Comparison of ENCODE assay signal across 25 cellular contexts in genomic region chr5:180850434-180851078, GRCh38. TPM values are rescaled to one million over a fixed set of nuclear protein-coding genes. Genes with fewer than 3 reads are reported as not detected.
"Had no signal": no experiment of that assay in that cellular context is flagged by ENCODE, and none has a peak within 500 bp of the region (broad histone marks: within the 10 kb centered on the region; RNA-seq: fewer than 3 reads in every experiment).

No MANE protein-coding gene starts in this region.

- DNase-seq: activated CD4-positive, alpha-beta T cell treated with anti-CD3 and anti-CD28 coated beads for 1 hour; activated gamma-delta T cell treated with Interleukin-2 at 50 U/mL for 16 hours; amniotic stem cell; effector memory CD4-positive, alpha-beta T cell; foreskin fibroblast; naive B cell; stimulated activated CD4-positive, alpha-beta T cell treated with anti-CD3 and anti-CD28 coated beads, Interleukin-12 subunit alpha, Interleukin-12 subunit beta, amount 100 ng/mL, for 4 hours; stimulated activated CD4-positive, alpha-beta T cell treated with anti-CD3 and anti-CD28 coated beads, Interleukin-2, amount 100 ng/mL, for 24 hours; WERI-Rb-1 had no signal

- H3K27ac ChIP-seq: cardiac muscle cell, hepatocyte, tibial nerve, WERI-Rb-1 had no signal

- H3K4me3 ChIP-seq: cardiac muscle cell, hepatocyte, tibial nerve had no signal

- H3K4me2 ChIP-seq: hepatocyte had no signal

- H3K27me3 ChIP-seq: cardiac muscle cell, hepatocyte, tibial nerve had no signal

- H3K4me1 Mint-ChIP-seq: neural crest cell had no signal

- ATAC-seq: left lobe of liver had no signal

- H2AFZ ChIP-seq: hepatocyte had no signal

- H3K4me1 ChIP-seq: tibial nerve had no signal

- H3K27me3 Mint-ChIP-seq: dendritic cell treated with granulocyte-macrophage colony-stimulating factor and Interleukin-4, amounts not matched to agents 40 ng/mL and 50 ng/mL, for 4 days; naive B cell; stimulated activated naive CD8-positive, alpha-beta T cell treated with anti-CD3 and anti-CD28 coated beads, Interleukin-15, Interleukin-2, amounts not matched to agents 100 ng/mL and 50 ng/mL, for 24 hours had no signal

- FAIRE-seq: keratinocyte, urothelium cell line had no signal

- H3K4me3 Mint-ChIP-seq: dendritic cell treated with granulocyte-macrophage colony-stimulating factor and Interleukin-4, amounts not matched to agents 40 ng/mL and 50 ng/mL, for 4 days; naive B cell; neural crest cell; stimulated activated naive CD8-positive, alpha-beta T cell treated with anti-CD3 and anti-CD28 coated beads, Interleukin-15, Interleukin-2, amounts not matched to agents 100 ng/mL and 50 ng/mL, for 24 hours had no signal

- H3K27ac Mint-ChIP-seq: activated naive CD4-positive, alpha-beta T cell treated with anti-CD3 and anti-CD28 coated beads, Interleukin-2, amount 50 U/mL, for 72 hours; dendritic cell treated with granulocyte-macrophage colony-stimulating factor and Interleukin-4, amounts not matched to agents 40 ng/mL and 50 ng/mL, for 4 days; stimulated activated naive CD8-positive, alpha-beta T cell treated with anti-CD3 and anti-CD28 coated beads, Interleukin-15, Interleukin-2, amounts not matched to agents 100 ng/mL and 50 ng/mL, for 24 hours had no signal

RNA-seq across cellular contexts. Expression of gene BTNL8, which starts 48.4 kb away (rescaled TPM):
- total RNA-seq: activated CD8-positive, alpha-beta memory T cell treated with anti-CD3 and anti-CD28 coated beads for 36 hours; activated naive CD4-positive, alpha-beta T cell treated with anti-CD3 and anti-CD28 coated beads, Interleukin-2, amount 50 U/mL, for 72 hours; cardiac muscle cell; chondrocyte; glomerular endothelial cell; mononuclear cell; neural crest cell; posterior vena cava; T-helper 2 cell treated with Interferon-gamma antibody and Interleukin-4, amounts not matched to agents 100 ng/mL and 5 ng/mL, for 36 hours; tibial nerve had no signal
- polyA plus RNA-seq: cardiac muscle cell, keratinocyte had no signal
